19 cellular contexts compared by ENCODE assay signal in genomic region chr4:6692379-6692778, GRCh38. TPM values are rescaled to one million over a fixed set of nuclear protein-coding genes. Genes with fewer than 3 reads are reported as not detected.
DNase-seq lines count a peak whose midpoint lies in the region; ATAC-seq, FAIRE-seq and TF ChIP-seq lines count a peak whose summit lies in the region.
"Had no signal": no experiment of that assay in that cellular context is flagged by ENCODE, and none has a peak within 500 bp of the region (broad histone marks: within the 10 kb centered on the region; RNA-seq: fewer than 3 reads in every experiment).

No MANE protein-coding gene starts in this region.

- H3K14ac ChIP-seq in neuronal stem cell (ENCODE audit: low read length), result no peak overlapping the region

- H3K23ac ChIP-seq in neuronal stem cell (ENCODE audit: low read depth, low read length, poor library complexity), result no peak overlapping the region

- H3K4me1 Mint-ChIP-seq in HFFc6 (ENCODE audit: low read depth) (peaks cover 52% of the 10 kb centered on the region), brain (peaks cover 14% of the 10 kb centered on the region)

- peaks cover 8 to 10% of the 10 kb centered on the region in 2 donors for H3K4me1 ChIP-seq in neuronal stem cell (ENCODE audit: control insufficient read depth in 2 of 2, insufficient read depth in 1 of 2, low read depth in 1 of 2, low read length in 2 of 2)

- no peaks in the 10 kb centered on the region for H3K27me3 ChIP-seq in neuronal stem cell (ENCODE audit: control insufficient read depth in 3 of 3, insufficient read depth in 3 of 3, low read depth in 1 of 3, low read length in 3 of 3)
- H3K27me3 ChIP-seq: body of pancreas, gastrocnemius medialis, SJSA1 had no signal

- ATAC-seq in GM18870 (IDR thresholded peaks at IDR 0.05; ENCODE audit: unreplicated experiment), result no peak
- ATAC-seq: body of pancreas, gastrocnemius medialis had no signal

- no peak overlapping the region for H3K4ac ChIP-seq in neuronal stem cell (ENCODE audit: low read length)

- H3K18ac ChIP-seq in neuronal stem cell (ENCODE audit: low read length), result no peak overlapping the region

- H4K8ac ChIP-seq in neuronal stem cell (ENCODE audit: low read depth, low read length), result no peak overlapping the region

- no peak overlapping the region for H4K91ac ChIP-seq in neuronal stem cell (ENCODE audit: low read depth, low read length, poor library complexity)

- H3K79me1 ChIP-seq in neuronal stem cell (ENCODE audit: low read depth, low read length), result peaks cover 2% of the 10 kb centered on the region

- H3K36me3 Mint-ChIP-seq in HFFc6 (ENCODE audit: low read depth) (no peaks in the 10 kb centered on the region), brain (no peaks in the 10 kb centered on the region)

- H2BK120ac ChIP-seq in neuronal stem cell (ENCODE audit: low read depth, low read length), result no peak overlapping the region

- no peak for TF ChIP-seq POLR2A in H54 (IDR thresholded peaks at IDR 0.05; ENCODE audit: low read depth, low read length)

- H2AK5ac ChIP-seq in neuronal stem cell (ENCODE audit: low read depth, low read length), result no peak overlapping the region

- H3K27ac ChIP-seq in C4-2B (peak overlapping the region; percentile 88), neuronal stem cell (replicated peaks; ENCODE audit: low read length) (no peak overlapping the region)
- H3K27ac ChIP-seq: body of pancreas, gastrocnemius medialis, SJSA1 had no signal

- no peak overlapping the region for H3K4me3 ChIP-seq in neuronal stem cell (ENCODE audit: low read length in 2 of 2)
- H3K4me3 ChIP-seq: body of pancreas, gastrocnemius medialis, GM23248, SJSA1 had no signal

- H3K27ac Mint-ChIP-seq in HFFc6, result peak overlapping the region; percentile 34; the same call in 1 of the 2 replicates
- H3K27ac Mint-ChIP-seq in brain, result peak overlapping the region in 3 of 5 experiments; percentile 66 to 92 (median 76)

- H2AFZ ChIP-seq in neuronal stem cell (ENCODE audit: low read length), result peak overlapping the region; percentile 15

- H3K36me3 ChIP-seq in neuronal stem cell (replicated peaks in 1 of 2; ENCODE audit: control insufficient read depth in 2 of 2, insufficient read depth in 2 of 2, low read length in 2 of 2), result no peaks in the 10 kb centered on the region
- H3K36me3 ChIP-seq: gastrocnemius medialis, SJSA1 had no signal

- H3K4me2 ChIP-seq in neuronal stem cell (ENCODE audit: insufficient read depth, low read length, poor library complexity, severe bottlenecking), result no peak overlapping the region

- no peak for FAIRE-seq in H54 (lab: Jason Lieb, UNC)
- FAIRE-seq: islet of Langerhans had no signal

- H2BK5ac ChIP-seq in neuronal stem cell (ENCODE audit: low read length), result no peak overlapping the region

- no CpG with 5 or more reads among the region's 8 CpGs for WGBS in neuronal stem cell (ENCODE audit: extremely low coverage in 2 of 2, insufficient read length in 2 of 2, insufficient replicate concordance in 1 of 2), 2 donors

- H3K27me3 Mint-ChIP-seq in HFFc6 (ENCODE audit: insufficient read depth) (no peaks in the 10 kb centered on the region), brain (no peaks in the 10 kb centered on the region)

- H3K4me3 Mint-ChIP-seq in HFFc6 (no peak overlapping the region), brain (no peak overlapping the region)

- peaks cover 0 to under 1% of the 10 kb centered on the region in 2 donors for H3K9me3 ChIP-seq in neuronal stem cell (replicated peaks in 1 of 2; ENCODE audit: control insufficient read depth in 2 of 2, insufficient read depth in 1 of 2, low read depth in 1 of 2, low read length in 2 of 2)
- H3K9me3 ChIP-seq: body of pancreas, gastrocnemius medialis, SJSA1 had no signal

- no peak overlapping the region for H2BK15ac ChIP-seq in neuronal stem cell (ENCODE audit: low read length)

- TF ChIP-seq CTCF in C4-2B (conservative IDR thresholded peaks at IDR 0.05) (no peak), HFFc6 (IDR thresholded peaks at IDR 0.05) (no peak), brain (conservative IDR thresholded peaks at IDR 0.05) (no peak)

- H3K9ac ChIP-seq in neuronal stem cell (ENCODE audit: low read depth, low read length, poor library complexity), result no peak overlapping the region

- no peak for DNase-seq in HFFc6
- DNase-seq in neuronal stem cell (ENCODE audit: low spot score), result no peak
- no peak for DNase-seq in DMS 273 treated with DMSO at 0.1 percent for 48 hours (lab: John Stamatoyannopoulos, UW)
- DNase-seq in H54 (ENCODE audit: insufficient read length, low spot score), result no peak
- no peak for DNase-seq in D341Med (ENCODE audit: low spot score)
- DNase-seq: activated T-cell treated with anti-CD3 and anti-CD28 coated beads, Interleukin-2, amount 50 U/mL, for 1 hour; body of pancreas; gastrocnemius medialis; NK-92 treated with Interleukin-12 subunit alpha and Interleukin-12 subunit beta, amount 100 ng/mL, for 24 hours; retina; stimulated activated CD4-positive, alpha-beta T cell treated with anti-CD3 and anti-CD28 coated beads, Interleukin-4, amount 100 ng/mL, for 1 hour; stimulated activated naive CD4-positive, alpha-beta T cell had no signal

- no peaks in the 10 kb centered on the region for H3K9me3 Mint-ChIP-seq in HFFc6
- H3K9me3 Mint-ChIP-seq in brain, result no peaks in the 10 kb centered on the region

- no peak overlapping the region for H2BK12ac ChIP-seq in neuronal stem cell (ENCODE audit: low read length)

RNA-seq across cellular contexts. Expression of gene S100P, which starts 1.3 kb away (rescaled TPM):
- not detected for total RNA-seq in HFFc6 (2021; fragmentation: NEBNext Ultra II Directional; extraction: Animal tissue kit (Norgen Biotek cat#: 25700))
- polyA plus RNA-seq in brain (ENCODE audit: insufficient read depth, low read depth, low replicate concordance), result 0.85 TPM
- polyA plus RNA-seq in neuronal stem cell (2013, experiment 1 of 2), result 0.32 TPM
- not detected for polyA plus RNA-seq in neuronal stem cell (2013, experiment 2 of 2)
- total RNA-seq: GM23248, LHCN-M2, SJSA1 had no signal

RNA-seq across cellular contexts. Expression of gene MRFAP1L1, which starts 17.3 kb away (rescaled TPM):
- total RNA-seq in HFFc6 (2021; fragmentation: NEBNext Ultra II Directional; extraction: Animal tissue kit (Norgen Biotek cat#: 25700)), result 10 to 100 TPM; 35.5 to 41.0 (median 40.1) TPM
- polyA plus RNA-seq in brain (ENCODE audit: insufficient read depth, low read depth, low replicate concordance), result 83.7 TPM
- 58.3 TPM for polyA plus RNA-seq in neuronal stem cell (2013, experiment 1 of 2)
- 58.9 TPM for polyA plus RNA-seq in neuronal stem cell (2013, experiment 2 of 2)

RNA-seq across cellular contexts. Expression of gene BLOC1S4, which starts 23.6 kb away (rescaled TPM):
- total RNA-seq in HFFc6 (2021; fragmentation: NEBNext Ultra II Directional; extraction: Animal tissue kit (Norgen Biotek cat#: 25700)), result 10 to 100 TPM; 12.7 to 19.0 (median 14.2) TPM
- polyA plus RNA-seq in brain (ENCODE audit: insufficient read depth, low read depth, low replicate concordance), result 11.0 TPM
- polyA plus RNA-seq in neuronal stem cell (2013, experiment 1 of 2), result 13.1 TPM
- polyA plus RNA-seq in neuronal stem cell (2013, experiment 2 of 2), result 12.4 TPM

RNA-seq across cellular contexts. Expression of gene MRFAP1, which starts 51.9 kb away (rescaled TPM):
- 100 to 1,000 TPM; 332 to 418 (median 364) TPM for total RNA-seq in HFFc6 (2021; fragmentation: NEBNext Ultra II Directional; extraction: Animal tissue kit (Norgen Biotek cat#: 25700))
- 526 TPM for polyA plus RNA-seq in brain (ENCODE audit: insufficient read depth, low read depth, low replicate concordance)
- polyA plus RNA-seq in neuronal stem cell (2013, experiment 1 of 2), result 198 TPM
- 203 TPM for polyA plus RNA-seq in neuronal stem cell (2013, experiment 2 of 2)
